ENCODE assay signal across 21 cellular contexts in the genomic region with DNA sequence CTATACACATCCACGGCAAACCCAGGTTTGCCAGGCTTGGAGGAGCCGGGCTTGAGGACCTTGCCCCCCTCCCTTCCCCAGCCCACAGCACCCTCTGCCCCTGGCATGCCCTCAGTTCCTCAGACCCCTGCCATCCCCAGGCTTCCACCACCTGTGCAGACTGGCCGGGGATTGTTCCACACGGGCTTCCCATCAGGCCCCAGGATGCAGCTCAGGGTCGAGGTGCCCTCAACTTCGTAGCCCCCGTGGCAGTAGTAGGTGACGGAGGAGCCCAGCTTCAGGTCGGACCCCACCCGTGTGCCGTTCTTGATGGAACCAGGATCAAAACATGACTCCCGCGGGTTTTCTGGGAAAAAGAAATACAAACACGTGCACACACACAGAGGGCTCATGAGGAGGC.
"Had no signal": no experiment of that assay in that cellular context is flagged by ENCODE, and none has a peak within 500 bp of the region (broad histone marks: within the 10 kb centered on the region; RNA-seq: fewer than 3 reads in every experiment).

No MANE protein-coding gene starts in this region.

- H3K4me2 ChIP-seq: hepatocyte had no signal

- H3K4me3 ChIP-seq: colonic mucosa, dorsolateral prefrontal cortex, esophagus muscularis mucosa, gastroesophageal sphincter, heart left ventricle, hepatocyte, left lung, lower lobe of right lung, mucosa of descending colon had no signal

- H3K4me1 ChIP-seq: colonic mucosa, foreskin keratinocyte, left lung, lower lobe of right lung had no signal

- H3K9me3 ChIP-seq: colonic mucosa, esophagus muscularis mucosa, gastroesophageal sphincter, heart left ventricle, left lung, lower lobe of right lung, mucosa of descending colon had no signal

- H3K27me3 ChIP-seq: colonic mucosa, dorsolateral prefrontal cortex, foreskin keratinocyte, hepatocyte had no signal

- DNase-seq: cerebellar nuclear complex; colonic mucosa; dermis blood vessel endothelial cell; dorsolateral prefrontal cortex; effector CD4-positive, alpha-beta T cell; effector memory CD4-positive, alpha-beta T cell; foreskin keratinocyte; heart left ventricle; hypothalamus; left cardiac atrium; left lung; left ventricle myocardium superior; lower lobe of right lung; mesenchymal stem cell; mucosa of descending colon had no signal

- H3K79me2 ChIP-seq: hepatocyte had no signal

- H3K27ac ChIP-seq: colonic mucosa, dorsolateral prefrontal cortex, esophagus muscularis mucosa, foreskin keratinocyte, gastroesophageal sphincter, heart left ventricle, hepatocyte, left lung, lower lobe of right lung had no signal

- FAIRE-seq: endothelial cell of umbilical vein, frontal cortex, keratinocyte had no signal

- ATAC-seq: foreskin keratinocyte, gastroesophageal sphincter, heart left ventricle, left cardiac atrium, left lung, left ventricle myocardium superior, lower lobe of right lung, mucosa of descending colon had no signal

- H3K36me3 ChIP-seq: colonic mucosa, esophagus muscularis mucosa, gastroesophageal sphincter, heart left ventricle, left lung, lower lobe of right lung had no signal

- H2AFZ ChIP-seq: hepatocyte had no signal
